Comparison of ENCODE assay signal across 10 cellular contexts in genomic region chr2:235087812-235088607, GRCh38.
DNase-seq lines count a peak whose midpoint lies in the region; ATAC-seq and TF ChIP-seq lines count a peak whose summit lies in the region.
"Had no signal": no experiment of that assay in that cellular context is flagged by ENCODE, and none has a peak within 500 bp of the region (broad histone marks: within the 10 kb centered on the region; RNA-seq: fewer than 3 reads in every experiment).

No MANE protein-coding gene starts in this region.

- H2AFZ ChIP-seq in IMR-90 (replicated peaks; ENCODE audit: low read length, poor library complexity): peak overlapping the region; percentile 84

- no peak overlapping the region; the same call in 1 of the 2 replicates for H3K4ac ChIP-seq in IMR-90 (ENCODE audit: low read depth, low read length)

- no peak overlapping the region for H2AK9ac ChIP-seq in IMR-90 (replicated peaks; ENCODE audit: low read depth, low read length, poor library complexity)

- H3K4me1 ChIP-seq in IMR-90 (ENCODE audit: control insufficient read depth, insufficient read depth, low read length): peaks cover 3% of the 10 kb centered on the region; the same call in 1 of the 2 replicates
- peaks cover 10% of the 10 kb centered on the region for H3K4me1 ChIP-seq in body of pancreas
- no peaks in the 10 kb centered on the region for H3K4me1 ChIP-seq in tibial artery

- H3K4me2 ChIP-seq in IMR-90 (ENCODE audit: low read depth, low read length): no peak overlapping the region; the same call in 1 of the 2 replicates

- no peak for DNase-seq in IMR-90
- peak; percentile 20 to 49 (median 41) for DNase-seq in body of pancreas
- peak; percentile 71 for DNase-seq in left ventricle myocardium superior
- DNase-seq in retina: peak; percentile 63
- DNase-seq in foreskin fibroblast: no peak
- no peak for DNase-seq in tibial artery
- DNase-seq in T-helper 9 cell: no peak
- DNase-seq: activated effector memory CD4-positive, alpha-beta T cell treated with anti-CD3 and anti-CD28 coated beads, Interleukin-2, amount 50 U/mL, for 16 hours; CD4-positive, CD25-positive, alpha-beta regulatory T cell had no signal

- H3K4me3 ChIP-seq in IMR-90 (ENCODE audit: insufficient read depth, low read depth, low read length): no peak overlapping the region
- no peak overlapping the region for H3K4me3 ChIP-seq in body of pancreas
- no peak overlapping the region for H3K4me3 ChIP-seq in foreskin fibroblast (ENCODE audit: low read depth in 1 of 2, low read length in 2 of 2)
- H3K4me3 ChIP-seq in tibial artery: peak overlapping the region in 1 of 2 donors; percentile 15

- no peak overlapping the region for H2BK120ac ChIP-seq in IMR-90 (ENCODE audit: low read depth, low read length)

- no peak overlapping the region for H4K5ac ChIP-seq in IMR-90 (ENCODE audit: low read depth, low read length)

- H3K27ac ChIP-seq in IMR-90 (ENCODE audit: insufficient read depth, low read length) (no peak overlapping the region), body of pancreas (no peak overlapping the region), tibial artery (no peak overlapping the region)

- H3K36me3 ChIP-seq in IMR-90 (ENCODE audit: control insufficient read depth, insufficient read depth, low read length): no peaks in the 10 kb centered on the region
- H3K36me3 ChIP-seq in body of pancreas (replicated peaks in 1 of 2; ENCODE audit: insufficient read depth in 1 of 2, low read depth in 2 of 2): no peaks in the 10 kb centered on the region
- no peaks in the 10 kb centered on the region for H3K36me3 ChIP-seq in tibial artery

- no peak overlapping the region; the same call in 1 of the 2 replicates for H4K91ac ChIP-seq in IMR-90 (ENCODE audit: insufficient read depth, low read depth, low read length)

- no peak overlapping the region for H2BK5ac ChIP-seq in IMR-90 (ENCODE audit: low read depth, low read length, poor library complexity, severe bottlenecking)

- intact Hi-C loops in IMR-90 (cut with micrococcal nuclease) (no loop called here), body of pancreas (cut with DNase I) (no loop called here), left ventricle myocardium superior (cut with micrococcal nuclease) (no loop called here), tibial artery (cut with DNase I; ENCODE audit: low total_unique reads) (no loop called here)

- TF ChIP-seq RAD21 in IMR-90 (IDR thresholded peaks at IDR 0.05; ENCODE audit: low read length): no peak

- no peak overlapping the region for H3K9ac ChIP-seq in IMR-90 (ENCODE audit: low read depth, low read length)

- CTCF ChIA-PET in IMR-90 (lab: Yijun Ruan, JAX): no interaction called here

- H4K20me1 ChIP-seq in IMR-90 (ENCODE audit: insufficient read depth, low read length): no peaks in the 10 kb centered on the region

- H2BK15ac ChIP-seq in IMR-90 (ENCODE audit: low read depth, low read length): no peak overlapping the region

- no peak overlapping the region for H2BK20ac ChIP-seq in IMR-90 (ENCODE audit: low read depth, low read length)

- 44% methylated on average over 9 of the region's 23 CpGs; no CpG with 5 or more reads in 1 of the 2 experiments for WGBS in IMR-90 (ENCODE audit: extremely low coverage in 2 of 2, insufficient read length in 1 of 2), 2 experiments
- 38 to 51% methylated on average over 23 of the region's 23 CpGs for WGBS in body of pancreas, 2 donors

- H2AK5ac ChIP-seq in IMR-90 (ENCODE audit: low read depth, low read length): no peak overlapping the region

- no TSS peak for BruUV-seq in IMR-90 (replicated peaks; lab: Mats Ljungman, UMichigan)

- no peaks in the 10 kb centered on the region for H3K79me1 ChIP-seq in IMR-90 (ENCODE audit: low read depth in 1 of 2, low read length in 2 of 2)

- ATAC-seq in IMR-90 (ENCODE audit: low read depth): peak; percentile 48; the same call in 1 of the 2 replicates
- peak; percentile 18 for ATAC-seq in body of pancreas
- peak; percentile 75 for ATAC-seq in left ventricle myocardium superior
- no peak for ATAC-seq in GM19397 (IDR thresholded peaks at IDR 0.05; ENCODE audit: unreplicated experiment)

- dilution Hi-C loops in IMR-90 (cut with HindIII; ENCODE audit: low sequenced_read_pairs, unreplicated experiment): no loop called here

- H4K8ac ChIP-seq in IMR-90 (ENCODE audit: low read depth in 2 of 2, low read length in 2 of 2): no peak overlapping the region

- H3K9me3 ChIP-seq in IMR-90 (ENCODE audit: control insufficient read depth, insufficient read depth, low read length) (peaks cover 2% of the 10 kb centered on the region), body of pancreas (no peaks in the 10 kb centered on the region), tibial artery (peaks cover 0 to 4% (median 0%) of the 10 kb centered on the region in 3 donors)

- TF ChIP-seq POLR2A in IMR-90 (IDR thresholded peaks at IDR 0.05; ENCODE audit: low read depth, low read length): no peak
- no peak for TF ChIP-seq POLR2A in body of pancreas (IDR thresholded peaks at IDR 0.05)

- TF ChIP-seq CTCF in IMR-90 (conservative IDR thresholded peaks at IDR 0.05; ENCODE audit: low read depth, low read length) (no peak), body of pancreas (IDR thresholded peaks at IDR 0.05) (peak in 1 of 7 experiments; percentile 9), foreskin fibroblast (IDR thresholded peaks at IDR 0.05; ENCODE audit: low read depth, low read length) (no peak), tibial artery (IDR thresholded peaks at IDR 0.05) (peak in 1 of 2 experiments; percentile 13)

- POLR2A ChIA-PET in IMR-90 (lab: Charles Lee; ENCODE audit: unreplicated experiment): no interaction called here

- H3K56ac ChIP-seq in IMR-90 (ENCODE audit: extremely low read depth, insufficient read depth, low read length): no peak overlapping the region

- H3K9me1 ChIP-seq in IMR-90 (ENCODE audit: insufficient read depth, low read length): no peaks in the 10 kb centered on the region

- in situ Hi-C loops in IMR-90 (cut with MboI; ENCODE audit: low sequenced_read_pairs): no loop called here

- H3K23ac ChIP-seq in IMR-90 (ENCODE audit: low read depth, low read length): no peak overlapping the region

- H3K27me3 ChIP-seq in IMR-90 (ENCODE audit: control insufficient read depth, insufficient read depth, low read length): 0 out of 2 replicates have a peak, but pooled peaks cover 1% of the 10 kb centered on the region
- no peaks in the 10 kb centered on the region for H3K27me3 ChIP-seq in body of pancreas
- peaks cover 0 to 5% of the 10 kb centered on the region in 2 donors for H3K27me3 ChIP-seq in tibial artery

- no peak overlapping the region for H3K18ac ChIP-seq in IMR-90 (ENCODE audit: low read depth, low read length)

- no peak overlapping the region for H3K14ac ChIP-seq in IMR-90 (replicated peaks; ENCODE audit: low read depth, low read length)

TF ChIP-seq in IMR-90, 13 proteins besides CTCF, POLR2A, EP300 and RAD21:
- TF ChIP-seq CHD1 (IDR thresholded peaks at IDR 0.05; ENCODE audit: low read depth, low read length): no peak
- TF ChIP-seq USF2 (IDR thresholded peaks at IDR 0.05; ENCODE audit: low read depth, low read length): no peak
- TF ChIP-seq RFX5 (IDR thresholded peaks at IDR 0.05; ENCODE audit: low read depth, low read length): no peak
- TF ChIP-seq RCOR1 (IDR thresholded peaks at IDR 0.05; ENCODE audit: insufficient replicate concordance, low read length): no peak
- TF ChIP-seq BHLHE40 (IDR thresholded peaks at IDR 0.05; ENCODE audit: low read depth, low read length): no peak
- TF ChIP-seq FOS (IDR thresholded peaks at IDR 0.05; ENCODE audit: low read depth, low read length): no peak
- TF ChIP-seq MXI1 (IDR thresholded peaks at IDR 0.05; ENCODE audit: borderline replicate concordance, low read depth, low read length): no peak
- TF ChIP-seq MAFK (IDR thresholded peaks at IDR 0.05; ENCODE audit: low read depth, low read length): no peak
- TF ChIP-seq MAZ (IDR thresholded peaks at IDR 0.05; ENCODE audit: borderline replicate concordance, low read depth, low read length): no peak
- TF ChIP-seq CEBPB (IDR thresholded peaks at IDR 0.05; ENCODE audit: low read depth, low read length): no peak
- TF ChIP-seq ELK1 (IDR thresholded peaks at IDR 0.05; ENCODE audit: borderline replicate concordance, low read depth, low read length): no peak

Comparison
In these comparisons a context has a peak if more than half of its experiments do, and no peak if none do; other contexts are left out.
1. DNase-seq: peak in body of pancreas (4 of 4), left ventricle myocardium superior (single experiment) and retina (single experiment); none in IMR-90 (single experiment), foreskin fibroblast (0 of 2), tibial artery (0 of 2) and T-helper 9 cell (single experiment).